In genomic region chr15:69532856-69533255, GRCh38 we compare ENCODE assay signal across 23 cellular contexts.
DNase-seq lines count a peak whose midpoint lies in the region; FAIRE-seq and TF ChIP-seq lines count a peak whose summit lies in the region.
"Had no signal": no experiment of that assay in that cellular context is flagged by ENCODE, and none has a peak within 500 bp of the region (broad histone marks: within the 10 kb centered on the region; RNA-seq: fewer than 3 reads in every experiment).

No MANE protein-coding gene starts in this region.

- intact Hi-C loops in A673 (cut with micrococcal nuclease; ENCODE audit: unreplicated experiment) (no loop called here), transverse colon (cut with DNase I; ENCODE audit: low total_unique reads) (no loop called here)

- no peaks in the 10 kb centered on the region for H3K36me3 Mint-ChIP-seq in brain
- H3K36me3 Mint-ChIP-seq in endodermal cell (ENCODE audit: low read depth): no peaks in the 10 kb centered on the region
- H3K36me3 Mint-ChIP-seq: CD8-positive, alpha-beta T cell had no signal

- POLR2A ChIA-PET in A673 (lab: Charles Lee; ENCODE audit: low non-redundant PET) (no interaction called here), HEK293 (lab: Yijun Ruan, JAX) (no interaction called here)

- peaks cover 0 to 10% (median 0%) of the 10 kb centered on the region in 5 experiments for H3K9me3 Mint-ChIP-seq in brain
- H3K9me3 Mint-ChIP-seq in endodermal cell: no peaks in the 10 kb centered on the region
- H3K9me3 Mint-ChIP-seq: CD4-positive, alpha-beta T cell; CD8-positive, alpha-beta T cell had no signal

- no peak for FAIRE-seq in urothelium cell line (lab: Jason Lieb, UNC)
- FAIRE-seq: A204.1, D721Med, G401.6, GM12891, GM19239 had no signal

- H3K9ac ChIP-seq in endodermal cell (ENCODE audit: extremely low read depth, low read length, poor library complexity, severe bottlenecking): no peak overlapping the region
- H3K9ac ChIP-seq: BLaER1 treated with 17β-estradiol and CSF1 and Interleukin-3, amounts not matched to agents 10 nM and 100 nM had no signal

- WGBS in endodermal cell (ENCODE audit: insufficient coverage in 1 of 2, insufficient read length in 1 of 2), 2 experiments: 90 to 100% methylated on average over 3 to 4 of the region's 4 CpGs
- 89 to 100% methylated on average over 3 to 4 of the region's 4 CpGs for whole genome bisulfite sequencing in transverse colon (ENCODE audit: low coverage in 1 of 2), 2 donors

- H3K4me1 ChIP-seq in A673 (ENCODE audit: insufficient read depth, low read length, poor library complexity, severe bottlenecking): peaks cover 42% of the 10 kb centered on the region
- H3K4me1 ChIP-seq in HEK293 (ENCODE audit: control insufficient read depth, insufficient read depth, low read length): no peaks in the 10 kb centered on the region; the same call in 1 of the 2 replicates
- peaks cover 12% of the 10 kb centered on the region for H3K4me1 ChIP-seq in endodermal cell (ENCODE audit: control insufficient read depth, insufficient read depth, low read length)
- H3K4me1 ChIP-seq in transverse colon: no peaks in the 10 kb centered on the region
- H3K4me1 ChIP-seq: Caco-2 had no signal

- in situ Hi-C loops in transverse colon (cut with MboI; ENCODE audit: low pct_ligation_motif_present in 1 of 4, low pct_unique_long_range_greater_than_20kb in 1 of 4, low sequenced_read_pairs in 3 of 4): no loop called here

- no peak for TF ChIP-seq POLR2A in transverse colon (IDR thresholded peaks at IDR 0.05)

- no TSS peak for BruUV-seq in A673 (replicated peaks; lab: Mats Ljungman, UMichigan)

- H3K4me3 ChIP-seq in A673 (ENCODE audit: low read depth, low read length, poor library complexity, severe bottlenecking): no peak overlapping the region
- no peak overlapping the region for H3K4me3 ChIP-seq in HEK293 (ENCODE audit: low read depth, low read length)
- H3K4me3 ChIP-seq in endodermal cell (ENCODE audit: low read length): no peak overlapping the region
- no peak overlapping the region for H3K4me3 ChIP-seq in transverse colon
- H3K4me3 ChIP-seq: BLaER1 treated with 17β-estradiol and CSF1 and Interleukin-3, amounts not matched to agents 10 nM and 100 nM had no signal

- H3K36me3 ChIP-seq in A673 (ENCODE audit: insufficient read depth, low read length, poor library complexity, severe bottlenecking) (no peaks in the 10 kb centered on the region), HEK293 (ENCODE audit: control insufficient read depth in 2 of 2, insufficient read depth in 1 of 2, low read length in 2 of 2) (no peaks in the 10 kb centered on the region), endodermal cell (ENCODE audit: control insufficient read depth, insufficient read depth, low read length) (no peaks in the 10 kb centered on the region), transverse colon (no peaks in the 10 kb centered on the region)
- H3K36me3 ChIP-seq: BLaER1 treated with 17β-estradiol and CSF1 and Interleukin-3, amounts not matched to agents 10 nM and 100 nM had no signal

- peaks cover 90% of the 10 kb centered on the region for H3K4me1 Mint-ChIP-seq in brain
- peaks cover 27% of the 10 kb centered on the region for H3K4me1 Mint-ChIP-seq in endodermal cell
- H3K4me1 Mint-ChIP-seq: B cell had no signal

- H3K4me3 Mint-ChIP-seq in brain (no peak overlapping the region), endodermal cell (no peak overlapping the region)
- H3K4me3 Mint-ChIP-seq: B cell; CD4-positive, alpha-beta T cell; CD8-positive, alpha-beta T cell had no signal

- H3K27ac ChIP-seq in A673 (ENCODE audit: low read depth, low read length, poor library complexity, severe bottlenecking): peak overlapping the region; percentile 81
- no peak overlapping the region for H3K27ac ChIP-seq in HEK293 (ENCODE audit: extremely low read depth, low read depth, low read length)
- no peak overlapping the region for H3K27ac ChIP-seq in endodermal cell (ENCODE audit: low read depth, low read length)
- H3K27ac ChIP-seq in transverse colon: no peak overlapping the region
- H3K27ac ChIP-seq: BLaER1 treated with 17β-estradiol and CSF1 and Interleukin-3, amounts not matched to agents 10 nM and 100 nM; C4-2B had no signal

- DNase-seq in A673 (ENCODE audit: low spot score) (no peak), endodermal cell (peak; percentile 20), urothelium cell line (ENCODE audit: low spot score) (no peak), transverse colon (no peak), amygdala (lab: John Stamatoyannopoulos, UW) (no peak)
- DNase-seq: 8988T; AML-193; Caco-2; Calu3; CD4-positive, alpha-beta T cell; CD8-positive, alpha-beta T cell; DMS79 treated with DMSO at 0.1 percent for 48 hours; GF-D8 had no signal

- CTCF ChIA-PET in A673 (lab: Charles Lee) (no interaction called here), HEK293 (lab: Yijun Ruan, JAX) (interaction anchor here (0.7 to 3.4 kb wide), 4 partner anchors 9 to 292 kb away, joined by 3 to 12 read pairs (median 3); no protein-coding TSS in a partner anchor)

- H3K27me3 Mint-ChIP-seq in brain: peaks cover 8% of the 10 kb centered on the region
- peaks cover 79% of the 10 kb centered on the region for H3K27me3 Mint-ChIP-seq in endodermal cell (ENCODE audit: insufficient read depth)
- H3K27me3 Mint-ChIP-seq: CD4-positive, alpha-beta T cell had no signal

- H3K9me3 ChIP-seq in A673 (ENCODE audit: low read depth, low read length, poor library complexity, severe bottlenecking) (no peaks in the 10 kb centered on the region), HEK293 (ENCODE audit: control insufficient read depth, insufficient read depth, low read depth, low read length) (no peaks in the 10 kb centered on the region), endodermal cell (ENCODE audit: control insufficient read depth, low read length) (no peaks in the 10 kb centered on the region), transverse colon (no peaks in the 10 kb centered on the region)
- H3K9me3 ChIP-seq: BLaER1 treated with 17β-estradiol and CSF1 and Interleukin-3, amounts not matched to agents 10 nM and 100 nM; Caco-2 had no signal

- no peak for TF ChIP-seq EP300 in transverse colon (IDR thresholded peaks at IDR 0.05; ENCODE audit: low read depth)

- no peak for TF ChIP-seq CTCF in A673 (conservative IDR thresholded peaks at IDR 0.05; ENCODE audit: low read depth, low read length)
- TF ChIP-seq CTCF in HEK293 (tag by site-specific recombination; IDR thresholded peaks at IDR 0.05): no peak
- TF ChIP-seq CTCF in brain (conservative IDR thresholded peaks at IDR 0.05): no peak
- TF ChIP-seq CTCF in endodermal cell (conservative IDR thresholded peaks at IDR 0.05): no peak
- TF ChIP-seq CTCF in transverse colon (IDR thresholded peaks at IDR 0.05): no peak

- H3K27ac Mint-ChIP-seq in brain: peak overlapping the region in 4 of 5 experiments; percentile 85 to 96 (median 92)
- H3K27ac Mint-ChIP-seq in endodermal cell: no peak overlapping the region
- H3K27ac Mint-ChIP-seq: B cell; CD4-positive, alpha-beta T cell; CD8-positive, alpha-beta T cell had no signal

- H3K27me3 ChIP-seq in A673 (replicated peaks; ENCODE audit: insufficient read depth, low read depth, low read length, poor library complexity) (no peaks in the 10 kb centered on the region), endodermal cell (ENCODE audit: control insufficient read depth, insufficient read depth, low read length, poor library complexity, severe bottlenecking) (peaks cover 87% of the 10 kb centered on the region), transverse colon (no peaks in the 10 kb centered on the region)

TF ChIP-seq in HEK293, 187 proteins besides CTCF, POLR2A, EP300 and RAD21:
- TF ChIP-seq ZNF398 (tag by site-specific recombination; IDR thresholded peaks at IDR 0.05) (no peak), ZNF664 (tag by site-specific recombination; IDR thresholded peaks at IDR 0.05) (peak; percentile 41; the same call in 1 of the 2 replicates)
